In genomic region chr5:114999176-114999575, GRCh38 we compare ENCODE assay signal across 21 cellular contexts.
"Had no signal": no experiment of that assay in that cellular context is flagged by ENCODE, and none has a peak within 500 bp of the region (broad histone marks: within the 10 kb centered on the region; RNA-seq: fewer than 3 reads in every experiment).

No MANE protein-coding gene starts in this region.

- H3K9me3 ChIP-seq: SJCRH30 had no signal

- H3K27me3 ChIP-seq: SJCRH30 had no signal

- H3K4me3 ChIP-seq: SJCRH30 had no signal

- H3K36me3 ChIP-seq: SJCRH30 had no signal

- H3K27ac ChIP-seq: RWPE1, SJCRH30 had no signal

- ATAC-seq: Right ventricle myocardium inferior, SK-N-SH treated with all-trans-retinoic acid at 6 μM for 48 hours had no signal

- H3K4me1 ChIP-seq: SJCRH30 had no signal

- DNase-seq: KBM-7, MV-4-11, NCI-H1048, NCI-H1105, NCI-H1417, NCI-H1436 treated with DMSO at 0.1 percent for 48 hours, NCI-H1694, NCI-H187 treated with DMSO at 0.1 percent for 48 hours, NCI-H2029 treated with DMSO at 0.1 percent for 48 hours, NCI-H2171, NCI-H226, NCI-H446, NCI-H510A, NCI-H524 treated with DMSO at 0.1 percent for 48 hours, NCI-H69, NCI-H774, SHP77 treated with DMSO at 0.1 percent for 48 hours, SJCRH30 had no signal
